In genomic region chr15:73991260-73991659, GRCh38 we compare ENCODE assay signal across 1 cellular context.
TF ChIP-seq lines count a peak whose summit lies in the region.

No MANE protein-coding gene starts in this region.

TF ChIP-seq in IMR-90, 13 proteins besides CTCF, POLR2A, EP300 and RAD21:
- TF ChIP-seq FOS (IDR thresholded peaks at IDR 0.05; ENCODE audit: low read depth, low read length) (no peak), CHD1 (IDR thresholded peaks at IDR 0.05; ENCODE audit: low read depth, low read length) (no peak), NFE2L2 (IDR thresholded peaks at IDR 0.05; ENCODE audit: low read depth, low read length) (no peak), ELK1 (IDR thresholded peaks at IDR 0.05; ENCODE audit: borderline replicate concordance, low read depth, low read length) (no peak), SMC3 (IDR thresholded peaks at IDR 0.05; ENCODE audit: low read depth, low read length) (no peak), MXI1 (IDR thresholded peaks at IDR 0.05; ENCODE audit: borderline replicate concordance, low read depth, low read length) (no peak), CEBPB (IDR thresholded peaks at IDR 0.05; ENCODE audit: low read depth, low read length) (no peak), MAFK (IDR thresholded peaks at IDR 0.05; ENCODE audit: low read depth, low read length) (no peak), RCOR1 (IDR thresholded peaks at IDR 0.05; ENCODE audit: insufficient replicate concordance, low read length) (no peak), USF2 (IDR thresholded peaks at IDR 0.05; ENCODE audit: low read depth, low read length) (no peak), RFX5 (IDR thresholded peaks at IDR 0.05; ENCODE audit: low read depth, low read length) (no peak), BHLHE40 (IDR thresholded peaks at IDR 0.05; ENCODE audit: low read depth, low read length) (no peak), MAZ (IDR thresholded peaks at IDR 0.05; ENCODE audit: borderline replicate concordance, low read depth, low read length) (no peak)
